8 cellular contexts compared by ENCODE assay signal in genomic region chr10:84026821-84027257, GRCh38.
DNase-seq lines count a peak whose midpoint lies in the region; ATAC-seq and TF ChIP-seq lines count a peak whose summit lies in the region.

No MANE protein-coding gene starts in this region.

- CTCF ChIA-PET in PC-3 (lab: Charles Lee) = interaction anchor here (0.6 kb wide), 3 partner anchors 52 to 1059 kb away, joined by 3 to 5 read pairs (median 3); no protein-coding TSS in a partner anchor

- no peak overlapping the region for H3K4me2 ChIP-seq in PC-3 (ENCODE audit: low read length)

- H3F3A ChIP-seq in PC-3 (ENCODE audit: low read length, unreplicated experiment) = no peaks in the 10 kb centered on the region

- POLR2A ChIA-PET in PC-3 (lab: Charles Lee; ENCODE audit: unreplicated experiment) = no interaction called here

- no peak overlapping the region for H3K4me3 ChIP-seq in PC-3 (ENCODE audit: low read length)

- H3K9me3 ChIP-seq in PC-3 (ENCODE audit: low read length) = no peaks in the 10 kb centered on the region

- no peak overlapping the region for H3K9ac ChIP-seq in PC-3 (ENCODE audit: low read length)

- H3K4me1 ChIP-seq in PC-3 (ENCODE audit: insufficient read depth, low read length) = no peaks in the 10 kb centered on the region

- BruUV-seq in PC-3 (replicated peaks; lab: Mats Ljungman, UMichigan) = no TSS peak

- DNase-seq in CD1c-positive myeloid dendritic cell (ENCODE audit: extremely low spot score) (peak; percentile 19), GM20000 (ENCODE audit: low spot score) (peak; percentile 17), PC-3 (peak; percentile 20), germinal center (ENCODE audit: low spot score) (peak; percentile 8), SW480 (ENCODE audit: low spot score) (no peak), caudate nucleus (lab: John Stamatoyannopoulos, UW) (no peak)

- H3K27me3 ChIP-seq in PC-3 (ENCODE audit: low read length) = no peaks in the 10 kb centered on the region

- H3K9me2 ChIP-seq in PC-3 (replicated peaks; ENCODE audit: low read length) = no peaks in the 10 kb centered on the region

- H4K20me1 ChIP-seq in PC-3 (ENCODE audit: low read length) = no peaks in the 10 kb centered on the region

- no peak for ATAC-seq in PC-3
- no peak for ATAC-seq in GM21360 (IDR thresholded peaks at IDR 0.05; ENCODE audit: unreplicated experiment)
- no peak for ATAC-seq in HG03095 (IDR thresholded peaks at IDR 0.05; ENCODE audit: unreplicated experiment)

- no peaks in the 10 kb centered on the region for H3K36me3 ChIP-seq in PC-3 (ENCODE audit: low read depth, low read length)

- intact Hi-C loops in PC-3 (cut with micrococcal nuclease) = no loop called here

- no peak overlapping the region for H2AFZ ChIP-seq in PC-3 (ENCODE audit: low read length)

- H3K79me2 ChIP-seq in PC-3 (ENCODE audit: low read length) = no peaks in the 10 kb centered on the region

- H3K27ac ChIP-seq in PC-3 (ENCODE audit: low read length) = no peak overlapping the region
- H3K27ac ChIP-seq in caudate nucleus (ENCODE audit: low read depth, low read length) = no peak overlapping the region

- peak; percentile 67 for TF ChIP-seq CTCF in GM20000 (IDR thresholded peaks at IDR 0.05; ENCODE audit: extremely low read depth, missing control alignments)
- peak; percentile 63 for TF ChIP-seq CTCF in PC-3 (conservative IDR thresholded peaks at IDR 0.05; ENCODE audit: low read depth, low read length)

Comparison
In these comparisons a context has a peak if more than half of its experiments do, and no peak if none do; other contexts are left out.
1. DNase-seq: peak in CD1c-positive myeloid dendritic cell (single experiment), GM20000 (single experiment), PC-3 (single experiment) and germinal center (single experiment); none in SW480 (single experiment) and caudate nucleus (0 of 61).